ENCODE assay signal across 24 cellular contexts in genomic region chr2:118044103-118044716, GRCh38.
"Had no signal": no experiment of that assay in that cellular context is flagged by ENCODE, and none has a peak within 500 bp of the region (broad histone marks: within the 10 kb centered on the region; RNA-seq: fewer than 3 reads in every experiment).

No MANE protein-coding gene starts in this region.

- H3K4me1 Mint-ChIP-seq: naive thymus-derived CD8-positive, alpha-beta T cell had no signal

- H3K4me3 ChIP-seq: dorsolateral prefrontal cortex, heart left ventricle, mucosa of descending colon, psoas muscle, sigmoid colon, skin epidermis, stomach, thoracic aorta had no signal

- H3K27ac Mint-ChIP-seq: type B pancreatic cell had no signal

- H3K4me3 Mint-ChIP-seq: naive thymus-derived CD8-positive, alpha-beta T cell; type B pancreatic cell had no signal

- H3K27ac ChIP-seq: dorsolateral prefrontal cortex, heart left ventricle, neutrophil, psoas muscle, sigmoid colon, skin epidermis, stomach, thoracic aorta had no signal

- DNase-seq: cortex of kidney; dorsolateral prefrontal cortex; effector CD8-positive, alpha-beta T cell; heart left ventricle; hippocampal formation; left colon; left ventricle myocardium superior; mucosa of descending colon; naive thymus-derived CD8-positive, alpha-beta T cell; psoas muscle; retina; sigmoid colon; stimulated activated CD4-positive, alpha-beta T cell treated with anti-CD3 and anti-CD28 coated beads, Interleukin-2, amount 100 ng/mL, for 24 hours; stimulated activated CD4-positive, alpha-beta T cell treated with anti-CD3 and anti-CD28 coated beads, Interleukin-4, amount 100 ng/mL, for 4 hours; stimulated activated naive CD4-positive, alpha-beta T cell; stomach; substantia nigra had no signal

- ATAC-seq: esophagus mucosa; heart left ventricle; left colon; left ventricle myocardium superior; mucosa of descending colon; naive thymus-derived CD8-positive, alpha-beta T cell; psoas muscle had no signal

- H3K36me3 ChIP-seq: heart left ventricle, neutrophil, sigmoid colon, stomach, thoracic aorta had no signal

- FAIRE-seq: frontal cortex, urothelium cell line had no signal

- H3K36me3 Mint-ChIP-seq: naive thymus-derived CD8-positive, alpha-beta T cell; type B pancreatic cell had no signal

- H3K4me1 ChIP-seq: psoas muscle had no signal

- H3K9me3 ChIP-seq: heart left ventricle, mucosa of descending colon, neutrophil, psoas muscle, sigmoid colon, stomach, thoracic aorta had no signal

- H3K9me3 Mint-ChIP-seq: naive thymus-derived CD8-positive, alpha-beta T cell; type B pancreatic cell had no signal
